In genomic region chr10:118116555-118117311, GRCh38 we compare ENCODE assay signal across 15 cellular contexts.
A peak's percentile ranks its signal among the peaks of the same experiment; 100 is the strongest.
DNase-seq lines count a peak whose midpoint lies in the region; ATAC-seq and TF ChIP-seq lines count a peak whose summit lies in the region.
"Had no signal": no experiment of that assay in that cellular context is flagged by ENCODE, and none has a peak within 500 bp of the region (broad histone marks: within the 10 kb centered on the region; RNA-seq: fewer than 3 reads in every experiment).

No MANE protein-coding gene starts in this region.

- no peaks in the 10 kb centered on the region for H3K36me3 Mint-ChIP-seq in neural progenitor cell
- no peaks in the 10 kb centered on the region for H3K36me3 Mint-ChIP-seq in progenitor cell of endocrine pancreas (ENCODE audit: insufficient read depth)
- H3K36me3 Mint-ChIP-seq: CD4-positive, CD25-positive, alpha-beta regulatory T cell; memory B cell had no signal

- peak overlapping the region; percentile 72 for H3K27ac Mint-ChIP-seq in neural progenitor cell
- no peak overlapping the region for H3K27ac Mint-ChIP-seq in progenitor cell of endocrine pancreas
- H3K27ac Mint-ChIP-seq: activated T-helper 2 cell treated with anti-CD3 and anti-CD28 coated beads, Interferon-gamma antibody, Interleukin-2, Interleukin-4, amounts not matched to agents 10 μg/mL and 5 μg/mL and 100 μg/mL, durations not matched to agents 14 hours and 24 hours and 36 hours; CD4-positive, CD25-positive, alpha-beta regulatory T cell; memory B cell; T-helper 17 cell had no signal

- H3K79me2 ChIP-seq in neural progenitor cell (ENCODE audit: low read depth) = no peaks in the 10 kb centered on the region

- H3K27me3 ChIP-seq in right atrium auricular region = no peaks in the 10 kb centered on the region
- no peaks in the 10 kb centered on the region for H3K27me3 ChIP-seq in neural progenitor cell
- H3K27me3 ChIP-seq in upper lobe of right lung = no peaks in the 10 kb centered on the region

- H3K27me3 Mint-ChIP-seq in neural progenitor cell (ENCODE audit: insufficient read depth, low read depth) (peaks cover 3% of the 10 kb centered on the region), progenitor cell of endocrine pancreas (no peaks in the 10 kb centered on the region)
- H3K27me3 Mint-ChIP-seq: memory B cell had no signal

- no peak for TF ChIP-seq CTCF in right atrium auricular region (IDR thresholded peaks at IDR 0.05)
- TF ChIP-seq CTCF in neural progenitor cell (IDR thresholded peaks at IDR 0.05) = no peak
- TF ChIP-seq CTCF in upper lobe of right lung (IDR thresholded peaks at IDR 0.05) = no peak
- no peak for TF ChIP-seq CTCF in progenitor cell of endocrine pancreas (IDR thresholded peaks at IDR 0.05; ENCODE audit: unreplicated experiment)

- H3K9me3 ChIP-seq in right atrium auricular region (no peaks in the 10 kb centered on the region), neural progenitor cell (ENCODE audit: low read depth) (no peaks in the 10 kb centered on the region), upper lobe of right lung (no peaks in the 10 kb centered on the region)

- H3K9me3 Mint-ChIP-seq in neural progenitor cell (no peaks in the 10 kb centered on the region), progenitor cell of endocrine pancreas (ENCODE audit: low read depth) (no peaks in the 10 kb centered on the region)
- H3K9me3 Mint-ChIP-seq: activated T-helper 2 cell treated with anti-CD3 and anti-CD28 coated beads, Interferon-gamma antibody, Interleukin-2, Interleukin-4, amounts not matched to agents 10 μg/mL and 5 μg/mL and 100 μg/mL, durations not matched to agents 14 hours and 24 hours and 36 hours; CD4-positive, CD25-positive, alpha-beta regulatory T cell; memory B cell had no signal

- ATAC-seq in Right ventricle myocardium inferior (peak; percentile 27), esophagus mucosa (peak; percentile 90), HG03571 (IDR thresholded peaks at IDR 0.05; ENCODE audit: unreplicated experiment) (no peak), upper lobe of right lung (no peak)
- ATAC-seq: activated CD4-positive, CD25-positive, alpha-beta regulatory T cell treated with anti-CD3 and anti-CD28 coated beads, Interleukin-2, amount 50 U/mL, for 24 hours; T-helper 17 cell had no signal

- H3K4me2 ChIP-seq in neural progenitor cell = peak overlapping the region; percentile 13

- H3K4me1 Mint-ChIP-seq in neural progenitor cell (peaks cover 21% of the 10 kb centered on the region), progenitor cell of endocrine pancreas (ENCODE audit: low read depth) (no peaks in the 10 kb centered on the region)
- H3K4me1 Mint-ChIP-seq: CD4-positive, CD25-positive, alpha-beta regulatory T cell; memory B cell; T-helper 17 cell had no signal

- H3K27ac ChIP-seq in right atrium auricular region = no peak overlapping the region
- H3K27ac ChIP-seq in neural progenitor cell = no peak overlapping the region
- H3K27ac ChIP-seq in upper lobe of right lung = no peak overlapping the region

- no peak overlapping the region for H3K9ac ChIP-seq in neural progenitor cell

- intact Hi-C loops in Right ventricle myocardium inferior (cut with DNase I) = loop anchor here (5.0 kb wide), 1 partner anchor 69 kb away; the partner anchor contains the start of gene RAB11FIP2
- intact Hi-C loops in upper lobe of right lung (cut with DNase I) = no loop called here

- H3K4me1 ChIP-seq in right atrium auricular region (peaks cover 0 to 10% of the 10 kb centered on the region in 2 donors), neural progenitor cell (peaks cover 23% of the 10 kb centered on the region), upper lobe of right lung (no peaks in the 10 kb centered on the region)

- H2AFZ ChIP-seq in neural progenitor cell (replicated peaks) = no peak overlapping the region

- H3K4me3 Mint-ChIP-seq in neural progenitor cell = no peak overlapping the region
- no peak overlapping the region for H3K4me3 Mint-ChIP-seq in progenitor cell of endocrine pancreas (ENCODE audit: low read depth)
- H3K4me3 Mint-ChIP-seq: CD4-positive, CD25-positive, alpha-beta regulatory T cell; memory B cell; T-helper 17 cell had no signal

- DNase-seq in Right ventricle myocardium inferior (ENCODE audit: missing footprints) (no peak), right atrium auricular region (ENCODE audit: low spot score) (no peak), neural progenitor cell (ENCODE audit: low spot score) (no peak), NCI-H1694 treated with DMSO at 0.1 percent for 48 hours (lab: John Stamatoyannopoulos, UW) (no peak), upper lobe of right lung (no peak), progenitor cell of endocrine pancreas (ENCODE audit: low spot score, unreplicated experiment) (no peak)
- DNase-seq: CD4-positive, CD25-positive, alpha-beta regulatory T cell; NCI-H226; stimulated activated CD4-positive, alpha-beta T cell treated with anti-CD3 and anti-CD28 coated beads, Interleukin-4, amount 100 ng/mL, for 24 hours; T-helper 17 cell had no signal

- H3K4me3 ChIP-seq in right atrium auricular region = no peak overlapping the region
- H3K4me3 ChIP-seq in neural progenitor cell = no peak overlapping the region
- H3K4me3 ChIP-seq in upper lobe of right lung = no peak overlapping the region

- H3K36me3 ChIP-seq in right atrium auricular region (no peaks in the 10 kb centered on the region), neural progenitor cell (no peaks in the 10 kb centered on the region), upper lobe of right lung (no peaks in the 10 kb centered on the region)

- H4K20me1 ChIP-seq in neural progenitor cell (ENCODE audit: low read depth) = no peaks in the 10 kb centered on the region

- peaks cover 6% of the 10 kb centered on the region for H3F3A ChIP-seq in neural progenitor cell (ENCODE audit: low read depth)

Comparison
In these comparisons a context has a peak if more than half of its experiments do, and no peak if none do; other contexts are left out.
1. ATAC-seq: peak in Right ventricle myocardium inferior (single experiment) and esophagus mucosa (single experiment); none in HG03571 (single experiment) and upper lobe of right lung (single experiment).